19 cellular contexts compared by ENCODE assay signal in genomic region chr10:31381766-31382316, GRCh38.
DNase-seq lines count a peak whose midpoint lies in the region; ATAC-seq and TF ChIP-seq lines count a peak whose summit lies in the region.
"Had no signal": no experiment of that assay in that cellular context is flagged by ENCODE, and none has a peak within 500 bp of the region (broad histone marks: within the 10 kb centered on the region; RNA-seq: fewer than 3 reads in every experiment).

No MANE protein-coding gene starts in this region.

- H3K18ac ChIP-seq in mesendoderm (ENCODE audit: low read length) (no peak overlapping the region), neuronal stem cell (ENCODE audit: low read length) (no peak overlapping the region)

- H3K4me2 ChIP-seq in mesendoderm (ENCODE audit: low read length) (no peak overlapping the region), neuronal stem cell (ENCODE audit: insufficient read depth, low read length, poor library complexity, severe bottlenecking) (no peak overlapping the region)

- H4K5ac ChIP-seq in mesendoderm (ENCODE audit: low read length): no peak overlapping the region

- H4K8ac ChIP-seq in mesendoderm (ENCODE audit: low read depth, low read length) (no peak overlapping the region), neuronal stem cell (ENCODE audit: low read depth, low read length) (no peak overlapping the region)

- H3K27ac ChIP-seq in brain microvascular endothelial cell (no peak overlapping the region), mesendoderm (ENCODE audit: low read depth, low read length) (no peak overlapping the region), neuronal stem cell (replicated peaks; ENCODE audit: low read length) (no peak overlapping the region)
- H3K27ac ChIP-seq: esophagus squamous epithelium, HL-60, SJCRH30 had no signal

- no peaks in the 10 kb centered on the region for H3K27me3 ChIP-seq in brain microvascular endothelial cell (replicated peaks)
- no peaks in the 10 kb centered on the region for H3K27me3 ChIP-seq in mesendoderm (ENCODE audit: insufficient read depth, low read length, poor library complexity)
- H3K27me3 ChIP-seq in neuronal stem cell (ENCODE audit: control insufficient read depth in 3 of 3, insufficient read depth in 3 of 3, low read depth in 1 of 3, low read length in 3 of 3): no peaks in the 10 kb centered on the region
- H3K27me3 ChIP-seq: esophagus squamous epithelium, SJCRH30 had no signal

- DNase-seq in GM12865 (ENCODE audit: low read depth) (peak; percentile 82), LHCN-M2 (ENCODE audit: low read depth) (peak; percentile 69), brain microvascular endothelial cell (peak; percentile 7), mesendoderm (no peak), COLO668 (lab: John Stamatoyannopoulos, UW; ENCODE audit: unreplicated experiment) (no peak), neuronal stem cell (ENCODE audit: low spot score) (no peak)
- DNase-seq: activated CD4-positive, CD25-positive, alpha-beta regulatory T cell; Calu3; esophagus squamous epithelium; hypothalamus; KG1; left cardiac atrium; NCI-H446; occipital lobe; SJCRH30; stimulated activated CD4-positive, alpha-beta T cell treated with anti-CD3 and anti-CD28 coated beads, Interleukin-2, amount 100 ng/mL, for 48 hours had no signal

- no peak overlapping the region for H2BK12ac ChIP-seq in neuronal stem cell (ENCODE audit: low read length)

- H3K23ac ChIP-seq in mesendoderm (ENCODE audit: low read length) (no peak overlapping the region), neuronal stem cell (ENCODE audit: low read depth, low read length, poor library complexity) (no peak overlapping the region)

- H3K9ac ChIP-seq in mesendoderm (ENCODE audit: low read length) (no peak overlapping the region), neuronal stem cell (ENCODE audit: low read depth, low read length, poor library complexity) (no peak overlapping the region)

- H3K14ac ChIP-seq in neuronal stem cell (ENCODE audit: low read length): no peak overlapping the region

- H2AFZ ChIP-seq in neuronal stem cell (ENCODE audit: low read length): no peak overlapping the region

- no peak overlapping the region for H3K56ac ChIP-seq in mesendoderm (ENCODE audit: low read length)

- H2BK5ac ChIP-seq in mesendoderm (ENCODE audit: low read length): no peak overlapping the region
- no peak overlapping the region for H2BK5ac ChIP-seq in neuronal stem cell (ENCODE audit: low read length)

- H2BK120ac ChIP-seq in mesendoderm (ENCODE audit: low read depth, low read length): peak overlapping the region; percentile 67
- H2BK120ac ChIP-seq in neuronal stem cell (ENCODE audit: low read depth, low read length): no peak overlapping the region

- H3K79me2 ChIP-seq in mesendoderm (ENCODE audit: control insufficient read depth, insufficient read depth, low read length): no peaks in the 10 kb centered on the region

- H3K36me3 ChIP-seq in brain microvascular endothelial cell (replicated peaks): no peaks in the 10 kb centered on the region
- H3K36me3 ChIP-seq in mesendoderm (ENCODE audit: control insufficient read depth, insufficient read depth, low read length): no peaks in the 10 kb centered on the region
- H3K36me3 ChIP-seq in neuronal stem cell (replicated peaks in 1 of 2; ENCODE audit: control insufficient read depth in 2 of 2, insufficient read depth in 2 of 2, low read length in 2 of 2): peaks cover 0 to 2% of the 10 kb centered on the region in 2 donors
- H3K36me3 ChIP-seq: esophagus squamous epithelium had no signal

- H3K9me3 ChIP-seq in neuronal stem cell (replicated peaks in 1 of 2; ENCODE audit: control insufficient read depth in 2 of 2, insufficient read depth in 1 of 2, low read depth in 1 of 2, low read length in 2 of 2): no peaks in the 10 kb centered on the region
- H3K9me3 ChIP-seq: esophagus squamous epithelium, SJCRH30 had no signal

- no peaks in the 10 kb centered on the region for H3K4me1 ChIP-seq in mesendoderm (ENCODE audit: control insufficient read depth, low read depth, low read length)
- no peaks in the 10 kb centered on the region for H3K4me1 ChIP-seq in neuronal stem cell (ENCODE audit: control insufficient read depth in 2 of 2, insufficient read depth in 1 of 2, low read depth in 1 of 2, low read length in 2 of 2)
- H3K4me1 ChIP-seq: esophagus squamous epithelium, SJCRH30 had no signal

- H3K79me1 ChIP-seq in mesendoderm (ENCODE audit: low read length) (no peaks in the 10 kb centered on the region), neuronal stem cell (ENCODE audit: low read depth, low read length) (no peaks in the 10 kb centered on the region)

- H2BK15ac ChIP-seq in mesendoderm (replicated peaks; ENCODE audit: low read depth) (no peak overlapping the region), neuronal stem cell (ENCODE audit: low read length) (no peak overlapping the region)

- TF ChIP-seq CTCF in GM12865 (IDR thresholded peaks at IDR 0.05; ENCODE audit: insufficient read depth, low read depth, low read length, missing control alignments) (no peak), brain microvascular endothelial cell (IDR thresholded peaks at IDR 0.05; ENCODE audit: low read depth, low read length, missing control alignments) (no peak)

- ATAC-seq in activated CD4-positive, CD25-positive, alpha-beta regulatory T cell treated with anti-CD3 and anti-CD28 coated beads, Interleukin-2, amount 50 U/mL, for 24 hours: no peak
- no peak for ATAC-seq in GM19397 (IDR thresholded peaks at IDR 0.05; ENCODE audit: unreplicated experiment)
- ATAC-seq: left cardiac atrium had no signal

- H3K4me3 ChIP-seq in GM12865 (ENCODE audit: low read depth, low read length) (no peak overlapping the region), brain microvascular endothelial cell (ENCODE audit: low read depth, low read length) (no peak overlapping the region), mesendoderm (ENCODE audit: low read length) (no peak overlapping the region), neuronal stem cell (ENCODE audit: low read length in 2 of 2) (no peak overlapping the region)
- H3K4me3 ChIP-seq: esophagus squamous epithelium, SJCRH30 had no signal

- no peak overlapping the region for H4K91ac ChIP-seq in neuronal stem cell (ENCODE audit: low read depth, low read length, poor library complexity)

- H2AK5ac ChIP-seq in mesendoderm (ENCODE audit: low read length): no peak overlapping the region
- H2AK5ac ChIP-seq in neuronal stem cell (ENCODE audit: low read depth, low read length): no peak overlapping the region

- WGBS in mesendoderm (ENCODE audit: extremely low coverage, insufficient coverage, low lambda C conversion rate): no CpG with 5 or more reads among the region's 6 CpGs
- no CpG with 5 or more reads among the region's 6 CpGs for WGBS in neuronal stem cell (ENCODE audit: extremely low coverage in 2 of 2, insufficient read length in 2 of 2, insufficient replicate concordance in 1 of 2), 2 donors

- H3K4ac ChIP-seq in mesendoderm (ENCODE audit: low read depth, low read length): no peak overlapping the region
- no peak overlapping the region for H3K4ac ChIP-seq in neuronal stem cell (ENCODE audit: low read length)

- in situ Hi-C loops in brain microvascular endothelial cell (cut with HindIII; ENCODE audit: low pct_ligation_motif_present, low sequenced_read_pairs): no loop called here

Comparison
In these comparisons a context has a peak if more than half of its experiments do, and no peak if none do; other contexts are left out.
1. DNase-seq: peak in GM12865 (single experiment), LHCN-M2 (single experiment) and brain microvascular endothelial cell (single experiment); none in mesendoderm (single experiment), COLO668 (single experiment) and neuronal stem cell (single experiment).